Comparison of ENCODE assay signal across 1 cellular context in the genomic region with DNA sequence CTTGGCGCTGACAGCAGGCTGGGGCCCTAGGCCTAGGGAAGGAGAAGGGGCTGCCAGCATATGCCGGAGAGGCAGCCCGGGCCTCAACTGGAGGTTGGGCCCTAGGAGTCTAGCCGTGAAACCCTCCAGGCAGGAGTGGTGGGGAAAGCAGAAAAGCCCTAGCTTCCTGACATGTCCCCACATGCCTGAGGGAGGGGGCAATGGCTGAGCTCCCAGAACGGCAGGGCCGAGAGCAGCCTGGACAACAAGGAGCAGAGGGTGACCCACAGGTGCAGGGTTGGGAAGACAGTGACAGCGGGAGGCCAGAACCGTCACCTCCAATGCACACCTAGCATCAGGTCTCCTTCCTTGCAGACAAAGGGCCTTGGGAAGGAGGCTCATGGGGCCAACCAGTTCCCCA.
TF ChIP-seq lines count a peak whose summit lies in the region.

No MANE protein-coding gene starts in this region.

TF ChIP-seq in GM23338, 12 proteins besides CTCF, POLR2A, EP300 and RAD21 (continued from another document):
- TF ChIP-seq, protein P1, sequence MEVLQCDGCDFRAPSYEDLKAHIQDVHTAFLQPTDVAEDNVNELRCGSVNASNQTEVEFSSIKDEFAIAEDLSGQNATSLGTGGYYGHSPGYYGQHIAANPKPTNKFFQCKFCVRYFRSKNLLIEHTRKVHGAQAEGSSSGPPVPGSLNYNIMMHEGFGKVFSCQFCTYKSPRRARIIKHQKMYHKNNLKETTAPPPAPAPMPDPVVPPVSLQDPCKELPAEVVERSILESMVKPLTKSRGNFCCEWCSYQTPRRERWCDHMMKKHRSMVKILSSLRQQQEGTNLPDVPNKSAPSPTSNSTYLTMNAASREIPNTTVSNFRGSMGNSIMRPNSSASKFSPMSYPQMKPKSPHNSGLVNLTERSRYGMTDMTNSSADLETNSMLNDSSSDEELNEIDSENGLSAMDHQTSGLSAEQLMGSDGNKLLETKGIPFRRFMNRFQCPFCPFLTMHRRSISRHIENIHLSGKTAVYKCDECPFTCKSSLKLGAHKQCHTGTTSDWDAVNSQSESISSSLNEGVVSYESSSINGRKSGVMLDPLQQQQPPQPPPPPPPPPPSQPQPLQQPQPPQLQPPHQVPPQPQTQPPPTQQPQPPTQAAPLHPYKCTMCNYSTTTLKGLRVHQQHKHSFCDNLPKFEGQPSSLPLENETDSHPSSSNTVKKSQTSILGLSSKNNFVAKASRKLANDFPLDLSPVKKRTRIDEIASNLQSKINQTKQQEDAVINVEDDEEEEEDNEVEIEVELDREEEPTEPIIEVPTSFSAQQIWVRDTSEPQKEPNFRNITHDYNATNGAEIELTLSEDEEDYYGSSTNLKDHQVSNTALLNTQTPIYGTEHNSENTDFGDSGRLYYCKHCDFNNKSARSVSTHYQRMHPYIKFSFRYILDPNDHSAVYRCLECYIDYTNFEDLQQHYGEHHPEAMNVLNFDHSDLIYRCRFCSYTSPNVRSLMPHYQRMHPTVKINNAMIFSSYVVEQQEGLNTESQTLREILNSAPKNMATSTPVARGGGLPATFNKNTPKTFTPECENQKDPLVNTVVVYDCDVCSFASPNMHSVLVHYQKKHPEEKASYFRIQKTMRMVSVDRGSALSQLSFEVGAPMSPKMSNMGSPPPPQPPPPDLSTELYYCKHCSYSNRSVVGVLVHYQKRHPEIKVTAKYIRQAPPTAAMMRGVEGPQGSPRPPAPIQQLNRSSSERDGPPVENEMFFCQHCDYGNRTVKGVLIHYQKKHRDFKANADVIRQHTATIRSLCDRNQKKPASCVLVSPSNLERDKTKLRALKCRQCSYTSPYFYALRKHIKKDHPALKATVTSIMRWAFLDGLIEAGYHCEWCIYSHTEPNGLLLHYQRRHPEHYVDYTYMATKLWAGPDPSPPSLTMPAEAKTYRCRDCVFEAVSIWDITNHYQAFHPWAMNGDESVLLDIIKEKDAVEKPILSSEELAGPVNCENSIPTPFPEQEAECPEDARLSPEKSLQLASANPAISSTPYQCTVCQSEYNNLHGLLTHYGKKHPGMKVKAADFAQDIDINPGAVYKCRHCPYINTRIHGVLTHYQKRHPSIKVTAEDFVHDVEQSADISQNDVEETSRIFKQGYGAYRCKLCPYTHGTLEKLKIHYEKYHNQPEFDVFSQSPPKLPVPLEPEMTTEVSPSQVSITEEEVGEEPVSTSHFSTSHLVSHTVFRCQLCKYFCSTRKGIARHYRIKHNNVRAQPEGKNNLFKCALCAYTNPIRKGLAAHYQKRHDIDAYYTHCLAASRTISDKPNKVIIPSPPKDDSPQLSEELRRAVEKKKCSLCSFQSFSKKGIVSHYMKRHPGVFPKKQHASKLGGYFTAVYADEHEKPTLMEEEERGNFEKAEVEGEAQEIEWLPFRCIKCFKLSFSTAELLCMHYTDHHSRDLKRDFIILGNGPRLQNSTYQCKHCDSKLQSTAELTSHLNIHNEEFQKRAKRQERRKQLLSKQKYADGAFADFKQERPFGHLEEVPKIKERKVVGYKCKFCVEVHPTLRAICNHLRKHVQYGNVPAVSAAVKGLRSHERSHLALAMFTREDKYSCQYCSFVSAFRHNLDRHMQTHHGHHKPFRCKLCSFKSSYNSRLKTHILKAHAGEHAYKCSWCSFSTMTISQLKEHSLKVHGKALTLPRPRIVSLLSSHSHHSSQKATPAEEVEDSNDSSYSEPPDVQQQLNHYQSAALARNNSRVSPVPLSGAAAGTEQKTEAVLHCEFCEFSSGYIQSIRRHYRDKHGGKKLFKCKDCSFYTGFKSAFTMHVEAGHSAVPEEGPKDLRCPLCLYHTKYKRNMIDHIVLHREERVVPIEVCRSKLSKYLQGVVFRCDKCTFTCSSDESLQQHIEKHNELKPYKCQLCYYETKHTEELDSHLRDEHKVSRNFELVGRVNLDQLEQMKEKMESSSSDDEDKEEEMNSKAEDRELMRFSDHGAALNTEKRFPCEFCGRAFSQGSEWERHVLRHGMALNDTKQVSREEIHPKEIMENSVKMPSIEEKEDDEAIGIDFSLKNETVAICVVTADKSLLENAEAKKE (CRISPR knock-in tag; IDR thresholded peaks at IDR 0.05), result no peak
- TF ChIP-seq ZNF114 (CRISPR knock-in tag; IDR thresholded peaks at IDR 0.05), result no peak
- TF ChIP-seq, protein P2, sequence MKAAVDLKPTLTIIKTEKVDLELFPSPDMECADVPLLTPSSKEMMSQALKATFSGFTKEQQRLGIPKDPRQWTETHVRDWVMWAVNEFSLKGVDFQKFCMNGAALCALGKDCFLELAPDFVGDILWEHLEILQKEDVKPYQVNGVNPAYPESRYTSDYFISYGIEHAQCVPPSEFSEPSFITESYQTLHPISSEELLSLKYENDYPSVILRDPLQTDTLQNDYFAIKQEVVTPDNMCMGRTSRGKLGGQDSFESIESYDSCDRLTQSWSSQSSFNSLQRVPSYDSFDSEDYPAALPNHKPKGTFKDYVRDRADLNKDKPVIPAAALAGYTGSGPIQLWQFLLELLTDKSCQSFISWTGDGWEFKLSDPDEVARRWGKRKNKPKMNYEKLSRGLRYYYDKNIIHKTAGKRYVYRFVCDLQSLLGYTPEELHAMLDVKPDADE (IDR thresholded peaks at IDR 0.05), result no peak
